In genomic region chr19:39407644-39408391, GRCh38 we compare ENCODE assay signal across 7 cellular contexts. TPM values are rescaled to one million over a fixed set of nuclear protein-coding genes. Genes with fewer than 3 reads are reported as not detected.
DNase-seq lines count a peak whose midpoint lies in the region; TF ChIP-seq lines count a peak whose summit lies in the region.

No MANE protein-coding gene starts in this region.

- H3K36me3 ChIP-seq in ectodermal cell (ENCODE audit: control insufficient read depth, insufficient read depth, low read length) (no peaks in the 10 kb centered on the region), mesodermal cell (ENCODE audit: control insufficient read depth, insufficient read depth, low read length) (peaks cover 13% of the 10 kb centered on the region), tibial artery (peaks cover 21 to 22% (median 21%) of the 10 kb centered on the region in 3 donors)

- H3K4me1 ChIP-seq in ectodermal cell (ENCODE audit: control insufficient read depth, insufficient read depth, low read length) (peaks cover 33% of the 10 kb centered on the region), mesodermal cell (ENCODE audit: control insufficient read depth, insufficient read depth, low read length, poor library complexity, severe bottlenecking) (peaks cover 51% of the 10 kb centered on the region), tibial artery (peaks cover 0 to 42% (median 33%) of the 10 kb centered on the region in 4 donors)

- peak; percentile 32 for DNase-seq in HK-2 (ENCODE audit: unreplicated experiment)
- peak; percentile 44 for DNase-seq in activated CD4-positive, CD25-positive, alpha-beta regulatory T cell treated with anti-CD3 and anti-CD28 coated beads, Interleukin-2, amount 50 U/mL, for 16 hours (ENCODE audit: low read depth, low spot score)
- DNase-seq in tibial artery = no peak
- DNase-seq in iPS-NIHi11 (ENCODE audit: low spot score) = no peak
- no peak for DNase-seq in NCI-H524 (lab: John Stamatoyannopoulos, UW)

- intact Hi-C loops in tibial artery (cut with DNase I; ENCODE audit: low total_unique reads) = no loop called here

- H3K9me3 ChIP-seq in ectodermal cell (ENCODE audit: control insufficient read depth, low read length) = no peaks in the 10 kb centered on the region
- H3K9me3 ChIP-seq in mesodermal cell (ENCODE audit: control insufficient read depth, low read length) = no peaks in the 10 kb centered on the region
- H3K9me3 ChIP-seq in tibial artery = no peaks in the 10 kb centered on the region

- H3K27me3 ChIP-seq in ectodermal cell (ENCODE audit: control insufficient read depth, insufficient read depth, low read length, poor library complexity, severe bottlenecking) = peaks cover 13% of the 10 kb centered on the region
- H3K27me3 ChIP-seq in tibial artery = no peaks in the 10 kb centered on the region

- H3K4me3 ChIP-seq in ectodermal cell (ENCODE audit: insufficient read depth, low read depth, low read length) (peak overlapping the region; percentile 56), mesodermal cell (ENCODE audit: extremely low read depth, insufficient read depth, low read length, poor library complexity, severe bottlenecking) (peak overlapping the region; percentile 89), tibial artery (peak overlapping the region; percentile 92 to 96)

- 73 to 75% methylated on average over 41 of the region's 41 CpGs for WGBS in ectodermal cell, 2 experiments
- 72 to 75% methylated on average over 29 to 41 of the region's 41 CpGs for WGBS in mesodermal cell (ENCODE audit: insufficient coverage in 2 of 2), 2 experiments

- TF ChIP-seq CTCF in tibial artery (IDR thresholded peaks at IDR 0.05) = no peak

- no peak overlapping the region for H3K27ac ChIP-seq in ectodermal cell (ENCODE audit: insufficient read depth, low read depth, low read length, poor library complexity, severe bottlenecking)
- no peak overlapping the region for H3K27ac ChIP-seq in mesodermal cell (ENCODE audit: low read depth, low read length, severe bottlenecking)
- H3K27ac ChIP-seq in tibial artery = peak overlapping the region; percentile 99 to 100

RNA-seq across cellular contexts. Expression of gene ZFP36, which starts 1.2 kb away (rescaled TPM):
- 9.8 TPM for polyA plus RNA-seq in ectodermal cell (2013, experiment 1 of 4)
- polyA plus RNA-seq in ectodermal cell (2013, experiment 2 of 4) = 7.4 TPM
- 4.7 TPM for polyA plus RNA-seq in ectodermal cell (2013, experiment 3 of 4)
- 5.8 TPM for polyA plus RNA-seq in ectodermal cell (2013, experiment 4 of 4)
- 19.8 TPM for polyA plus RNA-seq in mesodermal cell (2013, experiment 1 of 2)
- polyA plus RNA-seq in mesodermal cell (2013, experiment 2 of 2) = 13.8 TPM

RNA-seq across cellular contexts. Expression of gene PLEKHG2, which starts 4.7 kb away (rescaled TPM):
- 87.4 TPM for polyA plus RNA-seq in ectodermal cell (2013, experiment 1 of 4)
- polyA plus RNA-seq in ectodermal cell (2013, experiment 2 of 4) = 90.8 TPM
- polyA plus RNA-seq in ectodermal cell (2013, experiment 3 of 4) = 60.9 TPM
- polyA plus RNA-seq in ectodermal cell (2013, experiment 4 of 4) = 71.0 TPM
- 49.7 TPM for polyA plus RNA-seq in mesodermal cell (2013, experiment 1 of 2)
- 42.2 TPM for polyA plus RNA-seq in mesodermal cell (2013, experiment 2 of 2)

RNA-seq across cellular contexts. Expression of gene MED29, which starts 16.6 kb away (rescaled TPM):
- polyA plus RNA-seq in ectodermal cell (2013, experiment 1 of 4) = 34.2 TPM
- polyA plus RNA-seq in ectodermal cell (2013, experiment 2 of 4) = 36.8 TPM
- polyA plus RNA-seq in ectodermal cell (2013, experiment 3 of 4) = 27.1 TPM
- polyA plus RNA-seq in ectodermal cell (2013, experiment 4 of 4) = 29.6 TPM
- 20.7 TPM for polyA plus RNA-seq in mesodermal cell (2013, experiment 1 of 2)
- 17.8 TPM for polyA plus RNA-seq in mesodermal cell (2013, experiment 2 of 2)

RNA-seq across cellular contexts. Expression of gene PAF1, which starts 16.9 kb away (rescaled TPM):
- 41.0 TPM for polyA plus RNA-seq in ectodermal cell (2013, experiment 1 of 4)
- 38.9 TPM for polyA plus RNA-seq in ectodermal cell (2013, experiment 2 of 4)
- polyA plus RNA-seq in ectodermal cell (2013, experiment 3 of 4) = 32.5 TPM
- 38.7 TPM for polyA plus RNA-seq in ectodermal cell (2013, experiment 4 of 4)
- polyA plus RNA-seq in mesodermal cell (2013, experiment 1 of 2) = 41.8 TPM
- polyA plus RNA-seq in mesodermal cell (2013, experiment 2 of 2) = 46.1 TPM

RNA-seq across cellular contexts. Expression of gene RPS16, which starts 27.9 kb away (rescaled TPM):
- polyA plus RNA-seq in ectodermal cell (2013, experiment 1 of 4) = 1,697 TPM
- 1,868 TPM for polyA plus RNA-seq in ectodermal cell (2013, experiment 2 of 4)
- 2,395 TPM for polyA plus RNA-seq in ectodermal cell (2013, experiment 3 of 4)
- polyA plus RNA-seq in ectodermal cell (2013, experiment 4 of 4) = 2,708 TPM
- polyA plus RNA-seq in mesodermal cell (2013, experiment 1 of 2) = 2,563 TPM
- polyA plus RNA-seq in mesodermal cell (2013, experiment 2 of 2) = 2,222 TPM

Comparison
In these comparisons a context has a peak if more than half of its experiments do, and no peak if none do; other contexts are left out.
1. DNase-seq: peak in HK-2 (single experiment) and activated CD4-positive, CD25-positive, alpha-beta regulatory T cell treated with anti-CD3 and anti-CD28 coated beads, Interleukin-2, amount 50 U/mL, for 16 hours (single experiment); none in tibial artery (0 of 2), iPS-NIHi11 (single experiment) and NCI-H524 (0 of 2).
2. H3K27ac ChIP-seq: peak in tibial artery (2 of 2); none in ectodermal cell (single experiment) and mesodermal cell (single experiment).
3. Peak in every context shown above with its lines, with median percentiles within 50 percentile points of each other: H3K4me3 ChIP-seq.